21 cellular contexts compared by ENCODE assay signal in the genomic region with DNA sequence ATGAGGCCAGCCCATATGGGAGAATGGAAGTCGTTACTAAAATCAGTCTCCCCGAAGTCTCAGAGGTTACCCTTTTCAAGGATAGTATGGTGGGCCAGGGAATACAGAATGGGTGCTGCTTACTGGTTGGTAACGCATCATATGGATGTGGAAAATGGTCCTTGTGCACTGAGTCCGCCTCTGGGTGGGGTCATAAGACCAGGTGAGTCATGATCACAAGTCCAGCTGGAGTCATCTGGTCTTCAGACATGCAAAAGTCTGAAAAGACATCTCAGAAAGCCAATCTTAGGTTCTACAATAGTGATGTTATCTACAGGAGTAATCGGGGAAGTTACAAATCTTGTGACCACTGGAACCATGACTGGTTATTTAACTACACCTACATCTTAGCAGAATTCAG.
A peak's percentile ranks its signal among the peaks of the same experiment; 100 is the strongest.
DNase-seq lines count a peak whose midpoint lies in the region; ATAC-seq and TF ChIP-seq lines count a peak whose summit lies in the region.
"Had no signal": no experiment of that assay in that cellular context is flagged by ENCODE, and none has a peak within 500 bp of the region (broad histone marks: within the 10 kb centered on the region; RNA-seq: fewer than 3 reads in every experiment).

No MANE protein-coding gene starts in this region.

- H4K20me1 ChIP-seq in HCT116 (ENCODE audit: insufficient read depth), result no peaks in the 10 kb centered on the region

- DNase-seq in cardiac septum (ENCODE audit: low spot score) (peak; percentile 4), heart right ventricle (no peak), HCT116 (ENCODE audit: low read depth, low spot score) (no peak), OCI-M1 (lab: John Stamatoyannopoulos, UW) (peak; percentile 1), ascending aorta (ENCODE audit: low spot score in 2 of 2) (no peak)
- no peak for DNase-seq in stimulated activated naive B cell treated with anti-CD40 and anti-IgM and Interleukin-4, amounts not matched to agents 10 μg/mL and 1 μg/mL and 100 μg/mL, for 72 hours
- DNase-seq: activated CD4-positive, alpha-beta memory T cell treated with anti-CD3 and anti-CD28 coated beads, Interleukin-2, amount 10 ng/mL, durations not matched to agents 7 days and 5 days; activated gamma-delta T cell treated with Interleukin-2 at 50 U/mL for 16 hours; brain microvascular endothelial cell; EL; heart left ventricle; IMR-90; left lung; natural killer cell; NCI-H2029; PC-9; stimulated activated naive CD8-positive, alpha-beta T cell treated with anti-CD3 and anti-CD28 coated beads, Interleukin-15, amount 100 ng/mL, for 72 hours; T-helper 2 cell had no signal

- no peaks in the 10 kb centered on the region for H3K9me3 Mint-ChIP-seq in stimulated activated naive B cell treated with anti-CD40 and anti-IgM and Interleukin-4, amounts not matched to agents 10 μg/mL and 1 μg/mL and 100 μg/mL, for 72 hours
- no peaks in the 10 kb centered on the region for H3K9me3 Mint-ChIP-seq in activated T-helper 17 cell treated with anti-CD3 and anti-CD28 coated beads, Interleukin-2, amount 50 U/mL, for 72 hours
- H3K9me3 Mint-ChIP-seq: activated CD4-positive, alpha-beta memory T cell treated with anti-CD3 and anti-CD28 coated beads, Interleukin-2, amount 10 ng/mL, durations not matched to agents 7 days and 5 days; GM23338; natural killer cell; stimulated activated naive CD8-positive, alpha-beta T cell treated with anti-CD3 and anti-CD28 coated beads, Interleukin-15, amount 100 ng/mL, for 72 hours had no signal

- intact Hi-C loops in cardiac septum (cut with DNase I), result no loop called here
- intact Hi-C loops in heart right ventricle (cut with DNase I), result no loop called here
- intact Hi-C loops in HCT116 (cut with micrococcal nuclease), result no loop called here
- intact Hi-C loops in ascending aorta (cut with DNase I), result no loop called here

- RAD21 ChIA-PET in HCT116 (lab: Charles Lee; ENCODE audit: low non-redundant PET in 1 of 2, low total read pairs in 2 of 2, uncharacterized antibody in 2 of 2, unreplicated experiment in 2 of 2), result no interaction called here

- BruUV-seq in HCT116 (replicated peaks; lab: Mats Ljungman, UMichigan), result no TSS peak

- H3K36me3 ChIP-seq in heart right ventricle, result no peaks in the 10 kb centered on the region
- no peaks in the 10 kb centered on the region for H3K36me3 ChIP-seq in HCT116 (ENCODE audit: control insufficient read depth in 1 of 2, insufficient read depth in 2 of 2, low read length in 2 of 2)
- no peaks in the 10 kb centered on the region for H3K36me3 ChIP-seq in ascending aorta
- H3K36me3 ChIP-seq: brain microvascular endothelial cell, heart left ventricle, left lung had no signal

- H3K27me3 Mint-ChIP-seq in stimulated activated naive B cell treated with anti-CD40 and anti-IgM and Interleukin-4, amounts not matched to agents 10 μg/mL and 1 μg/mL and 100 μg/mL, for 72 hours, result peaks cover 0 to 6% of the 10 kb centered on the region in 2 donors
- peaks cover 46% of the 10 kb centered on the region for H3K27me3 Mint-ChIP-seq in activated T-helper 17 cell treated with anti-CD3 and anti-CD28 coated beads, Interleukin-2, amount 50 U/mL, for 72 hours

- TF ChIP-seq CTCF in heart right ventricle (IDR thresholded peaks at IDR 0.05), result no peak
- TF ChIP-seq CTCF in HCT116 (IDR thresholded peaks at IDR 0.05 in 2 of 3, conservative IDR thresholded peaks at IDR 0.05 in 1 of 3; ENCODE audit: borderline replicate concordance in 1 of 3, insufficient read depth in 1 of 3, low read depth in 2 of 3, low read length in 2 of 3), result no peak
- TF ChIP-seq CTCF in ascending aorta (IDR thresholded peaks at IDR 0.05), result no peak

- H3K4me1 ChIP-seq in heart right ventricle (no peaks in the 10 kb centered on the region), HCT116 (ENCODE audit: control insufficient read depth in 1 of 2, insufficient read depth in 2 of 2, low read length in 2 of 2) (no peaks in the 10 kb centered on the region), ascending aorta (no peaks in the 10 kb centered on the region)
- H3K4me1 ChIP-seq: heart left ventricle, left lung had no signal

- H3K9me3 ChIP-seq in heart right ventricle (no peaks in the 10 kb centered on the region), HCT116 (ENCODE audit: control insufficient read depth in 1 of 2, insufficient read depth in 1 of 2, low read depth in 1 of 2, low read length in 2 of 2) (no peaks in the 10 kb centered on the region), ascending aorta (no peaks in the 10 kb centered on the region)
- H3K9me3 ChIP-seq: heart left ventricle, left lung had no signal

- H3K9me2 ChIP-seq in HCT116 (ENCODE audit: insufficient read depth), result no peaks in the 10 kb centered on the region

- no peak overlapping the region for H3K4me3 Mint-ChIP-seq in stimulated activated naive B cell treated with anti-CD40 and anti-IgM and Interleukin-4, amounts not matched to agents 10 μg/mL and 1 μg/mL and 100 μg/mL, for 72 hours
- H3K4me3 Mint-ChIP-seq in activated T-helper 17 cell treated with anti-CD3 and anti-CD28 coated beads, Interleukin-2, amount 50 U/mL, for 72 hours, result no peak overlapping the region
- H3K4me3 Mint-ChIP-seq: activated CD4-positive, alpha-beta memory T cell treated with anti-CD3 and anti-CD28 coated beads, Interleukin-2, amount 10 ng/mL, durations not matched to agents 7 days and 5 days; GM23338; natural killer cell; stimulated activated naive CD8-positive, alpha-beta T cell treated with anti-CD3 and anti-CD28 coated beads, Interleukin-15, amount 100 ng/mL, for 72 hours had no signal

- peaks cover 27 to 65% of the 10 kb centered on the region in 2 donors for H3K4me1 Mint-ChIP-seq in stimulated activated naive B cell treated with anti-CD40 and anti-IgM and Interleukin-4, amounts not matched to agents 10 μg/mL and 1 μg/mL and 100 μg/mL, for 72 hours
- no peaks in the 10 kb centered on the region for H3K4me1 Mint-ChIP-seq in activated T-helper 17 cell treated with anti-CD3 and anti-CD28 coated beads, Interleukin-2, amount 50 U/mL, for 72 hours
- H3K4me1 Mint-ChIP-seq: activated CD4-positive, alpha-beta memory T cell treated with anti-CD3 and anti-CD28 coated beads, Interleukin-2, amount 10 ng/mL, durations not matched to agents 7 days and 5 days; natural killer cell; stimulated activated naive CD8-positive, alpha-beta T cell treated with anti-CD3 and anti-CD28 coated beads, Interleukin-15, amount 100 ng/mL, for 72 hours had no signal

- no peaks in the 10 kb centered on the region for H3K36me3 Mint-ChIP-seq in stimulated activated naive B cell treated with anti-CD40 and anti-IgM and Interleukin-4, amounts not matched to agents 10 μg/mL and 1 μg/mL and 100 μg/mL, for 72 hours
- no peaks in the 10 kb centered on the region for H3K36me3 Mint-ChIP-seq in activated T-helper 17 cell treated with anti-CD3 and anti-CD28 coated beads, Interleukin-2, amount 50 U/mL, for 72 hours (ENCODE audit: low read depth)
- H3K36me3 Mint-ChIP-seq: natural killer cell had no signal

- H3K27ac ChIP-seq in heart right ventricle, result no peak overlapping the region
- H3K27ac ChIP-seq in HCT116 (ENCODE audit: low read depth, low read length), result no peak overlapping the region
- H3K27ac ChIP-seq in ascending aorta, result no peak overlapping the region
- H3K27ac ChIP-seq: brain microvascular endothelial cell, heart left ventricle, left lung, PC-9 had no signal

- ATAC-seq in heart right ventricle (no peak), HCT116 (peak; percentile 30; the same call in 1 of the 2 replicates), HG02763 (IDR thresholded peaks at IDR 0.05; ENCODE audit: unreplicated experiment) (no peak)
- peak; percentile 54 to 65 for ATAC-seq in stimulated activated naive B cell treated with anti-CD40 and anti-IgM and Interleukin-4, amounts not matched to agents 10 μg/mL and 1 μg/mL and 100 μg/mL, for 72 hours (replicated peaks)
- no peak for ATAC-seq in activated T-helper 17 cell treated with anti-CD3 and anti-CD28 coated beads, Interleukin-2, amount 50 U/mL, for 72 hours (replicated peaks)
- ATAC-seq: GM23338; heart left ventricle; left lung; natural killer cell; stimulated activated naive CD8-positive, alpha-beta T cell treated with anti-CD3 and anti-CD28 coated beads, Interleukin-15, amount 100 ng/mL, for 72 hours had no signal

- H3K9ac ChIP-seq in HCT116 (ENCODE audit: low read length), result no peak overlapping the region

- no peak for TF ChIP-seq POLR2A in HCT116 (IDR thresholded peaks at IDR 0.05; ENCODE audit: borderline replicate concordance, extremely low read depth, insufficient read depth, insufficient read length)

- WGBS in heart right ventricle, 2 donors, result 84 to 85% methylated on average over 5 of the region's 5 CpGs

- no peak overlapping the region for H2AFZ ChIP-seq in HCT116 (ENCODE audit: low read depth, low read length, poor library complexity, severe bottlenecking)
- H2AFZ ChIP-seq: GM23338, PC-9 had no signal

- POLR2A ChIA-PET in HCT116 (lab: Charles Lee), result no interaction called here

- H3K4me3 ChIP-seq in heart right ventricle (no peak overlapping the region), HCT116 (replicated peaks in 1 of 2; ENCODE audit: low read depth in 1 of 2, low read length in 2 of 2) (no peak overlapping the region), ascending aorta (no peak overlapping the region)
- H3K4me3 ChIP-seq: GM23338, heart left ventricle, left lung, PC-9 had no signal

- H3K4me2 ChIP-seq in HCT116 (ENCODE audit: low read length), result no peak overlapping the region
- H3K4me2 ChIP-seq: GM23338, PC-9 had no signal

- H3K79me2 ChIP-seq in HCT116 (ENCODE audit: insufficient read depth, low read length), result no peaks in the 10 kb centered on the region

- peaks cover 0 to 34% (median 16%) of the 10 kb centered on the region in 7 donors for H3K27me3 ChIP-seq in heart right ventricle
- H3K27me3 ChIP-seq in HCT116 (ENCODE audit: insufficient read depth, low read length), result peaks cover 63% of the 10 kb centered on the region
- no peaks in the 10 kb centered on the region for H3K27me3 ChIP-seq in ascending aorta
- H3K27me3 ChIP-seq: brain microvascular endothelial cell had no signal

- CTCF ChIA-PET in HCT116 (lab: Charles Lee), result no interaction called here

- TF ChIP-seq RAD21 in HCT116 (IDR thresholded peaks at IDR 0.05; ENCODE audit: low read depth), result peak; percentile 13; the same call in 1 of the 2 replicates

- H3K27ac Mint-ChIP-seq in stimulated activated naive B cell treated with anti-CD40 and anti-IgM and Interleukin-4, amounts not matched to agents 10 μg/mL and 1 μg/mL and 100 μg/mL, for 72 hours, result no peak overlapping the region
- no peak overlapping the region for H3K27ac Mint-ChIP-seq in activated T-helper 17 cell treated with anti-CD3 and anti-CD28 coated beads, Interleukin-2, amount 50 U/mL, for 72 hours
- H3K27ac Mint-ChIP-seq: activated CD4-positive, alpha-beta memory T cell treated with anti-CD3 and anti-CD28 coated beads, Interleukin-2, amount 10 ng/mL, durations not matched to agents 7 days and 5 days; GM23338; natural killer cell; stimulated activated naive CD8-positive, alpha-beta T cell treated with anti-CD3 and anti-CD28 coated beads, Interleukin-15, amount 100 ng/mL, for 72 hours had no signal

TF ChIP-seq in HCT116, 20 proteins besides CTCF, POLR2A, EP300 and RAD21 (continues in another document):
- TF ChIP-seq SRF (IDR thresholded peaks at IDR 0.05; ENCODE audit: low read depth) (no peak), SP1 (IDR thresholded peaks at IDR 0.05; ENCODE audit: low read depth) (no peak), FOSL1 (IDR thresholded peaks at IDR 0.05; ENCODE audit: low read depth) (no peak), ZFX (IDR thresholded peaks at IDR 0.05) (no peak), JUND (IDR thresholded peaks at IDR 0.05) (no peak), ELF1 (IDR thresholded peaks at IDR 0.05; ENCODE audit: borderline replicate concordance, low read depth) (no peak)

Comparison
In these comparisons a context has a peak if more than half of its experiments do, and no peak if none do; other contexts are left out.
1. DNase-seq: peak in cardiac septum (single experiment) and OCI-M1 (single experiment); none in heart right ventricle (0 of 2), HCT116 (single experiment), stimulated activated naive B cell treated with anti-CD40 and anti-IgM and Interleukin-4, amounts not matched to agents 10 μg/mL and 1 μg/mL and 100 μg/mL, for 72 hours (single experiment) and ascending aorta (0 of 2).
2. ATAC-seq: peak in HCT116 (single experiment) and stimulated activated naive B cell treated with anti-CD40 and anti-IgM and Interleukin-4, amounts not matched to agents 10 μg/mL and 1 μg/mL and 100 μg/mL, for 72 hours (2 of 2); none in heart right ventricle (0 of 8), HG02763 (single experiment) and activated T-helper 17 cell treated with anti-CD3 and anti-CD28 coated beads, Interleukin-2, amount 50 U/mL, for 72 hours (single experiment).